Comparison of ENCODE assay signal across 7 cellular contexts in genomic region chr21:5143011-5143410, GRCh38.
DNase-seq lines count a peak whose midpoint lies in the region; ATAC-seq, FAIRE-seq and TF ChIP-seq lines count a peak whose summit lies in the region.
"Not testable (repeated sequence)": the region's sequence is repeated elsewhere in the genome, so short reads cannot be mapped to it uniquely, and the experiment has no call there.

No MANE protein-coding gene starts in this region.

- FAIRE-seq in kidney (lab: Jason Lieb, UNC): not testable (repeated sequence)

- not testable (repeated sequence) for H3K4me3 Mint-ChIP-seq in CD14-positive monocyte; activated CD8-positive, alpha-beta memory T cell treated with anti-CD3 and anti-CD28 coated beads, Interleukin-2, amount 10 ng/mL, durations not matched to agents 7 days and 5 days; chondrocyte (ENCODE audit: unreplicated experiment)

- H3K4me1 ChIP-seq in kidney (ENCODE audit: control insufficient read depth in 1 of 2, insufficient read depth in 1 of 2, low read depth in 1 of 2, low read length in 2 of 2); mucosa of descending colon (ENCODE audit: low read depth); upper lobe of right lung: not testable (repeated sequence)

- intact Hi-C loops in CD14-positive monocyte (cut with micrococcal nuclease); kidney (cut with DNase I); mucosa of descending colon (cut with DNase I, micrococcal nuclease); sciatic nerve (cut with DNase I); upper lobe of right lung (cut with DNase I): not testable (repeated sequence)

- not testable (repeated sequence) for TF ChIP-seq CTCF in CD14-positive monocyte (IDR thresholded peaks at IDR 0.05); chondrocyte (IDR thresholded peaks at IDR 0.05); kidney (IDR thresholded peaks at IDR 0.05; ENCODE audit: borderline replicate concordance, extremely low read depth, insufficient read depth); mucosa of descending colon (IDR thresholded peaks at IDR 0.05); upper lobe of right lung (IDR thresholded peaks at IDR 0.05)

- not testable (repeated sequence) for H3K27me3 ChIP-seq in upper lobe of right lung

- not testable (repeated sequence) for H3K4me3 ChIP-seq in kidney (ENCODE audit: low read length in 2 of 2); mucosa of descending colon; upper lobe of right lung

- DNase-seq in CD14-positive monocyte (ENCODE audit: low spot score) (peak; percentile 16), chondrocyte (ENCODE audit: low spot score) (peak; percentile 32), kidney (peak; percentile 4), mucosa of descending colon (peak in 2 of 3 donors; percentile 7 to 10), sciatic nerve (ENCODE audit: low spot score) (peak; percentile 37), upper lobe of right lung (peak; percentile 3)
- peak; percentile 4 for DNase-seq in activated CD8-positive, alpha-beta memory T cell treated with anti-CD3 and anti-CD28 coated beads, Interleukin-2, amount 10 ng/mL, durations not matched to agents 7 days and 5 days

- not testable (repeated sequence) for H3K36me3 ChIP-seq in kidney (ENCODE audit: control insufficient read depth in 1 of 2, insufficient read depth in 2 of 2, low read length in 2 of 2); mucosa of descending colon (ENCODE audit: low read depth); upper lobe of right lung

- CTCF ChIA-PET in activated CD8-positive, alpha-beta memory T cell treated with anti-CD3 and anti-CD28 coated beads, Interleukin-2, amount 10 ng/mL, durations not matched to agents 7 days and 5 days (lab: Charles Lee): not testable (repeated sequence)

- not testable (repeated sequence) for H3K27ac Mint-ChIP-seq in CD14-positive monocyte; activated CD8-positive, alpha-beta memory T cell treated with anti-CD3 and anti-CD28 coated beads, Interleukin-2, amount 10 ng/mL, durations not matched to agents 7 days and 5 days; chondrocyte (ENCODE audit: unreplicated experiment)

- H3K9me3 Mint-ChIP-seq in CD14-positive monocyte; activated CD8-positive, alpha-beta memory T cell treated with anti-CD3 and anti-CD28 coated beads, Interleukin-2, amount 10 ng/mL, durations not matched to agents 7 days and 5 days (ENCODE audit: low read depth); chondrocyte (ENCODE audit: low read depth): not testable (repeated sequence)

- not testable (repeated sequence) for H3K4me1 Mint-ChIP-seq in CD14-positive monocyte; activated CD8-positive, alpha-beta memory T cell treated with anti-CD3 and anti-CD28 coated beads, Interleukin-2, amount 10 ng/mL, durations not matched to agents 7 days and 5 days; chondrocyte (ENCODE audit: low read depth)

- not testable (repeated sequence) for H3K9me3 ChIP-seq in kidney (ENCODE audit: control insufficient read depth in 1 of 2, low read length in 2 of 2); mucosa of descending colon; upper lobe of right lung

- H3K27ac ChIP-seq in kidney (ENCODE audit: low read depth in 2 of 2, low read length in 2 of 2); upper lobe of right lung: not testable (repeated sequence)

- not testable (repeated sequence) for H3K27me3 Mint-ChIP-seq in CD14-positive monocyte (ENCODE audit: low read depth in 3 of 3); activated CD8-positive, alpha-beta memory T cell treated with anti-CD3 and anti-CD28 coated beads, Interleukin-2, amount 10 ng/mL, durations not matched to agents 7 days and 5 days; chondrocyte (ENCODE audit: low read depth)

- H3K9ac ChIP-seq in kidney (ENCODE audit: low read length in 2 of 2): not testable (repeated sequence)

- ATAC-seq in activated CD8-positive, alpha-beta memory T cell treated with anti-CD3 and anti-CD28 coated beads, Interleukin-2, amount 10 ng/mL, durations not matched to agents 7 days and 5 days; mucosa of descending colon; sciatic nerve; upper lobe of right lung: not testable (repeated sequence)

- not testable (repeated sequence) for H3K36me3 Mint-ChIP-seq in CD14-positive monocyte; activated CD8-positive, alpha-beta memory T cell treated with anti-CD3 and anti-CD28 coated beads, Interleukin-2, amount 10 ng/mL, durations not matched to agents 7 days and 5 days; chondrocyte (ENCODE audit: low read depth)
